1 cellular context compared by ENCODE assay signal in genomic region chr10:125921907-125922306, GRCh38. TPM values are rescaled to one million over a fixed set of nuclear protein-coding genes. Genes with fewer than 3 reads are reported as not detected.
"Had no signal": no experiment of that assay in that cellular context is flagged by ENCODE, and none has a peak within 500 bp of the region (broad histone marks: within the 10 kb centered on the region; RNA-seq: fewer than 3 reads in every experiment).

No MANE protein-coding gene starts in this region.

RNA-seq across cellular contexts. Expression of gene FANK1, which starts 25.5 kb away (rescaled TPM):
- total RNA-seq: OCI-LY7 had no signal
